In genomic region chr18:24791736-24792135, GRCh38 we compare ENCODE assay signal across 23 cellular contexts.
DNase-seq lines count a peak whose midpoint lies in the region; ATAC-seq and TF ChIP-seq lines count a peak whose summit lies in the region.
"Had no signal": no experiment of that assay in that cellular context is flagged by ENCODE, and none has a peak within 500 bp of the region (broad histone marks: within the 10 kb centered on the region; RNA-seq: fewer than 3 reads in every experiment).

No MANE protein-coding gene starts in this region.

- TF ChIP-seq RAD21 in IMR-90 (IDR thresholded peaks at IDR 0.05; ENCODE audit: low read length), result no peak

- no peaks in the 10 kb centered on the region for H3K27me3 Mint-ChIP-seq in endodermal cell (ENCODE audit: insufficient read depth)
- H3K27me3 Mint-ChIP-seq: activated CD4-positive, alpha-beta memory T cell treated with anti-CD3 and anti-CD28 coated beads, Interleukin-2, amount 10 ng/mL, durations not matched to agents 7 days and 5 days; activated naive CD8-positive, alpha-beta T cell treated with anti-CD3 and anti-CD28 coated beads, Interleukin-2, amount 50 U/mL, for 24 hours had no signal

- H3K9me1 ChIP-seq in IMR-90 (ENCODE audit: insufficient read depth, low read length), result peaks cover 4% of the 10 kb centered on the region; the same call in 1 of the 2 replicates

- no peak overlapping the region for H2AK5ac ChIP-seq in IMR-90 (ENCODE audit: low read depth, low read length)

- no peaks in the 10 kb centered on the region for H3K36me3 Mint-ChIP-seq in endodermal cell (ENCODE audit: low read depth)

- H2AFZ ChIP-seq in IMR-90 (replicated peaks; ENCODE audit: low read length, poor library complexity) (peak overlapping the region; percentile 36), neuron (ENCODE audit: low read depth, low read length) (peak overlapping the region; percentile 52)

- no peaks in the 10 kb centered on the region for H4K20me1 ChIP-seq in IMR-90 (ENCODE audit: insufficient read depth, low read length)

- no peaks in the 10 kb centered on the region for H3K4me1 Mint-ChIP-seq in endodermal cell
- H3K4me1 Mint-ChIP-seq: activated CD4-positive, alpha-beta memory T cell treated with anti-CD3 and anti-CD28 coated beads, Interleukin-2, amount 10 ng/mL, durations not matched to agents 7 days and 5 days; activated naive CD8-positive, alpha-beta T cell treated with anti-CD3 and anti-CD28 coated beads, Interleukin-2, amount 50 U/mL, for 24 hours had no signal

- H3K27ac Mint-ChIP-seq in endodermal cell, result no peak overlapping the region
- H3K27ac Mint-ChIP-seq: activated CD4-positive, alpha-beta memory T cell treated with anti-CD3 and anti-CD28 coated beads, Interleukin-2, amount 10 ng/mL, durations not matched to agents 7 days and 5 days; activated naive CD8-positive, alpha-beta T cell treated with anti-CD3 and anti-CD28 coated beads, Interleukin-2, amount 50 U/mL, for 24 hours; CD4-positive, alpha-beta T cell had no signal

- H3K9ac ChIP-seq in IMR-90 (ENCODE audit: low read depth, low read length) (no peak overlapping the region), endodermal cell (ENCODE audit: extremely low read depth, low read length, poor library complexity, severe bottlenecking) (no peak overlapping the region)

- H3K4me3 ChIP-seq in IMR-90 (ENCODE audit: insufficient read depth, low read depth, low read length), result no peak overlapping the region
- H3K4me3 ChIP-seq in endodermal cell (ENCODE audit: low read length), result no peak overlapping the region
- peak overlapping the region; percentile 27 for H3K4me3 ChIP-seq in neuron (ENCODE audit: low read length)
- no peak overlapping the region for H3K4me3 ChIP-seq in heart right ventricle
- H3K4me3 ChIP-seq: breast epithelium, left lung, spleen had no signal

- H3K9me3 ChIP-seq in IMR-90 (ENCODE audit: control insufficient read depth, insufficient read depth, low read length) (no peaks in the 10 kb centered on the region), endodermal cell (ENCODE audit: control insufficient read depth, low read length) (peaks cover 7% of the 10 kb centered on the region), neuron (ENCODE audit: low read length) (no peaks in the 10 kb centered on the region), heart right ventricle (peaks cover 0 to 14% (median 0%) of the 10 kb centered on the region in 11 donors)
- H3K9me3 ChIP-seq: breast epithelium had no signal

- H4K5ac ChIP-seq in IMR-90 (ENCODE audit: low read depth, low read length), result peak overlapping the region; percentile 9

- H4K8ac ChIP-seq in IMR-90 (ENCODE audit: low read depth in 2 of 2, low read length in 2 of 2), result peak overlapping the region in 1 of 2 experiments; percentile 14; a peak in 1 of 4 replicates

- peak overlapping the region; percentile 59 for H3K4ac ChIP-seq in IMR-90 (ENCODE audit: low read depth, low read length)

- peak overlapping the region; percentile 53; the same call in 1 of the 2 replicates for H2BK20ac ChIP-seq in IMR-90 (ENCODE audit: low read depth, low read length)

- no peak for DNase-seq in IMR-90
- DNase-seq in NCI-H446 treated with DMSO at 0.1 percent for 48 hours (lab: John Stamatoyannopoulos, UW), result peak; percentile 42
- DNase-seq in endodermal cell, result no peak
- DNase-seq in heart right ventricle, result no peak
- no peak for DNase-seq in nucleus accumbens (lab: John Stamatoyannopoulos, UW)
- DNase-seq: activated CD4-positive, alpha-beta memory T cell treated with anti-CD3 and anti-CD28 coated beads, Interleukin-2, amount 10 ng/mL, durations not matched to agents 7 days and 5 days; activated effector memory CD4-positive, alpha-beta T cell treated with anti-CD3 and anti-CD28 coated beads, Interleukin-2, amount 50 U/mL, for 16 hours; activated naive CD8-positive, alpha-beta T cell treated with anti-CD3 and anti-CD28 coated beads, Interleukin-2, amount 50 U/mL, for 24 hours; CD4-positive, alpha-beta T cell; dermis blood vessel endothelial cell; DMS153; GDM1; head of caudate nucleus; Kasumi-1; left lung; occipital lobe; spleen; stimulated activated CD4-positive, alpha-beta T cell treated with anti-CD3 and anti-CD28 coated beads, Interleukin-4, amount 100 ng/mL, for 1 hour; stimulated activated naive CD8-positive, alpha-beta T cell treated with anti-CD3 and anti-CD28 coated beads, Interleukin-15, Interleukin-2, amounts not matched to agents 100 U/mL and 50 U/mL, for 24 hours had no signal

- peak overlapping the region; percentile 20; the same call in 1 of the 3 replicates for H2BK15ac ChIP-seq in IMR-90 (ENCODE audit: low read depth, low read length)

- in situ Hi-C loops in IMR-90 (cut with MboI; ENCODE audit: low sequenced_read_pairs), result no loop called here

- peak overlapping the region; percentile 44; the same call in 1 of the 2 replicates for H3K23ac ChIP-seq in IMR-90 (ENCODE audit: low read depth, low read length)

- H3K27me3 ChIP-seq in IMR-90 (ENCODE audit: control insufficient read depth, insufficient read depth, low read length) (no peaks in the 10 kb centered on the region), endodermal cell (ENCODE audit: control insufficient read depth, insufficient read depth, low read length, poor library complexity, severe bottlenecking) (no peaks in the 10 kb centered on the region), neuron (ENCODE audit: insufficient read depth, low read length) (no peaks in the 10 kb centered on the region), heart right ventricle (no peaks in the 10 kb centered on the region)
- H3K27me3 ChIP-seq: breast epithelium, left lung had no signal

- TF ChIP-seq CTCF in IMR-90 (conservative IDR thresholded peaks at IDR 0.05; ENCODE audit: low read depth, low read length) (no peak), endodermal cell (conservative IDR thresholded peaks at IDR 0.05) (no peak), heart right ventricle (IDR thresholded peaks at IDR 0.05) (no peak)

- H3K14ac ChIP-seq in IMR-90 (replicated peaks; ENCODE audit: low read depth, low read length), result peak overlapping the region; percentile 42

- no peak overlapping the region for H2BK5ac ChIP-seq in IMR-90 (ENCODE audit: low read depth, low read length, poor library complexity, severe bottlenecking)

- H3K79me1 ChIP-seq in IMR-90 (ENCODE audit: low read depth in 1 of 2, low read length in 2 of 2), result no peaks in the 10 kb centered on the region

- dilution Hi-C loops in IMR-90 (cut with HindIII; ENCODE audit: low sequenced_read_pairs, unreplicated experiment), result no loop called here

- H3K4me1 ChIP-seq in IMR-90 (ENCODE audit: control insufficient read depth, insufficient read depth, low read length) (peaks cover 7% of the 10 kb centered on the region), endodermal cell (ENCODE audit: control insufficient read depth, insufficient read depth, low read length) (no peaks in the 10 kb centered on the region), neuron (ENCODE audit: insufficient read depth, low read length) (peaks cover 11% of the 10 kb centered on the region), heart right ventricle (no peaks in the 10 kb centered on the region)
- H3K4me1 ChIP-seq: breast epithelium, left lung, spleen had no signal

- CTCF ChIA-PET in IMR-90 (lab: Yijun Ruan, JAX), result no interaction called here

- POLR2A ChIA-PET in IMR-90 (lab: Charles Lee; ENCODE audit: unreplicated experiment), result no interaction called here

- H3K36me3 ChIP-seq in IMR-90 (ENCODE audit: control insufficient read depth, insufficient read depth, low read length), result no peaks in the 10 kb centered on the region
- H3K36me3 ChIP-seq in endodermal cell (ENCODE audit: control insufficient read depth, insufficient read depth, low read length), result no peaks in the 10 kb centered on the region
- no peaks in the 10 kb centered on the region for H3K36me3 ChIP-seq in neuron (ENCODE audit: insufficient read depth, low read length)
- no peaks in the 10 kb centered on the region for H3K36me3 ChIP-seq in heart right ventricle
- H3K36me3 ChIP-seq: breast epithelium, left lung, spleen had no signal

- H3K18ac ChIP-seq in IMR-90 (ENCODE audit: low read depth, low read length), result peak overlapping the region; percentile 25; the same call in 1 of the 2 replicates

- no peak for TF ChIP-seq POLR2A in IMR-90 (IDR thresholded peaks at IDR 0.05; ENCODE audit: low read depth, low read length)

- H4K91ac ChIP-seq in IMR-90 (ENCODE audit: insufficient read depth, low read depth, low read length), result peak overlapping the region; percentile 48

- ATAC-seq in IMR-90 (ENCODE audit: low read depth) (peak; percentile 16), GM19455 (IDR thresholded peaks at IDR 0.05; ENCODE audit: unreplicated experiment) (no peak), heart right ventricle (no peak)
- ATAC-seq: activated naive CD8-positive, alpha-beta T cell treated with anti-CD3 and anti-CD28 coated beads, Interleukin-2, amount 50 U/mL, for 24 hours; stimulated activated naive CD8-positive, alpha-beta T cell treated with anti-CD3 and anti-CD28 coated beads, Interleukin-15, Interleukin-2, amounts not matched to agents 100 U/mL and 50 U/mL, for 24 hours had no signal

- H3K27ac ChIP-seq in IMR-90 (ENCODE audit: insufficient read depth, low read length) (peak overlapping the region; percentile 4; the same call in 1 of the 2 replicates), endodermal cell (ENCODE audit: low read depth, low read length) (peak overlapping the region; percentile 89), heart right ventricle (no peak overlapping the region)
- H3K27ac ChIP-seq: breast epithelium, left lung, RWPE1, spleen had no signal

- no peaks in the 10 kb centered on the region for H3K9me3 Mint-ChIP-seq in endodermal cell
- H3K9me3 Mint-ChIP-seq: activated CD4-positive, alpha-beta memory T cell treated with anti-CD3 and anti-CD28 coated beads, Interleukin-2, amount 10 ng/mL, durations not matched to agents 7 days and 5 days had no signal

- BruUV-seq in IMR-90 (replicated peaks; lab: Mats Ljungman, UMichigan), result no TSS peak

- H3K4me3 Mint-ChIP-seq in endodermal cell, result no peak overlapping the region
- H3K4me3 Mint-ChIP-seq: activated CD4-positive, alpha-beta memory T cell treated with anti-CD3 and anti-CD28 coated beads, Interleukin-2, amount 10 ng/mL, durations not matched to agents 7 days and 5 days; activated naive CD8-positive, alpha-beta T cell treated with anti-CD3 and anti-CD28 coated beads, Interleukin-2, amount 50 U/mL, for 24 hours; CD4-positive, alpha-beta T cell had no signal

- no peak overlapping the region for H2AK9ac ChIP-seq in IMR-90 (replicated peaks; ENCODE audit: low read depth, low read length, poor library complexity)

- no peak overlapping the region; the same call in 1 of the 2 replicates for H3K4me2 ChIP-seq in IMR-90 (ENCODE audit: low read depth, low read length)

- intact Hi-C loops in IMR-90 (cut with micrococcal nuclease) (loop anchor here (5.0 kb wide), 1 partner anchor 76 kb away; no protein-coding TSS in a partner anchor), heart right ventricle (cut with DNase I) (no loop called here)

- H3K56ac ChIP-seq in IMR-90 (ENCODE audit: extremely low read depth, insufficient read depth, low read length), result 0 out of 2 replicates have a peak overlapping the region, but pooled peaks have one; percentile 4

- WGBS in IMR-90 (ENCODE audit: extremely low coverage in 2 of 2, insufficient read length in 1 of 2), 2 experiments, result no CpG with 5 or more reads among the region's 5 CpGs
- WGBS in endodermal cell (ENCODE audit: insufficient coverage in 1 of 2, insufficient read length in 1 of 2), 2 experiments, result 76 to 83% methylated on average over 1 to 5 of the region's 5 CpGs
- WGBS in heart right ventricle, 2 donors, result 24 to 32% methylated on average over 5 of the region's 5 CpGs

- H2BK120ac ChIP-seq in IMR-90 (ENCODE audit: low read depth, low read length), result peak overlapping the region; percentile 50

Comparison
In these comparisons a context has a peak if more than half of its experiments do, and no peak if none do; other contexts are left out.
1. H3K27ac ChIP-seq: peak in IMR-90 (single experiment) and endodermal cell (single experiment); none in heart right ventricle (0 of 10).